In genomic region chr20:37178839-37179670, GRCh38 we compare ENCODE assay signal across 1 cellular context.
A peak's percentile ranks its signal among the peaks of the same experiment; 100 is the strongest.
TF ChIP-seq lines count a peak whose summit lies in the region.

MROH8 (minus strand) TSS chr20:37179548.
RPN2 (plus strand) TSS chr20:37179330; CDS start chr20:37179357, 27 bp downstream.

TF ChIP-seq in HepG2, 621 proteins besides CTCF, POLR2A, EP300 and RAD21 (continued from another document and continues in another):
- peak; percentile 95; the same call in 1 of the 2 replicates for TF ChIP-seq ZGPAT (CRISPR knock-in tag; IDR thresholded peaks at IDR 0.05)
- TF ChIP-seq ETV6 (CRISPR knock-in tag; conservative IDR thresholded peaks at IDR 0.05): peak; percentile 84
- TF ChIP-seq ZBTB7B (CRISPR knock-in tag; IDR thresholded peaks at IDR 0.05): peak; percentile 88
- peak; percentile 44 for TF ChIP-seq GATAD2A (CRISPR knock-in tag; IDR thresholded peaks at IDR 0.05)
- TF ChIP-seq ZNF282 (IDR thresholded peaks at IDR 0.05; ENCODE audit: partially characterized antibody): no peak
- peak; percentile 73; the same call in 1 of the 2 replicates for TF ChIP-seq FOXC1 (CRISPR knock-in tag; IDR thresholded peaks at IDR 0.05; ENCODE audit: borderline replicate concordance)
- TF ChIP-seq, protein P1, sequence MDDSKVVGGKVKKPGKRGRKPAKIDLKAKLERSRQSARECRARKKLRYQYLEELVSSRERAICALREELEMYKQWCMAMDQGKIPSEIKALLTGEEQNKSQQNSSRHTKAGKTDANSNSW (CRISPR knock-in tag; IDR thresholded peaks at IDR 0.05; ENCODE audit: borderline replicate concordance): peak; percentile 87; the same call in 1 of the 2 replicates
- TF ChIP-seq ZNF740 (CRISPR knock-in tag; IDR thresholded peaks at IDR 0.05): peak; percentile 54; the same call in 1 of the 2 replicates
- TF ChIP-seq ISX (CRISPR knock-in tag; conservative IDR thresholded peaks at IDR 0.05): peak; percentile 89; the same call in 1 of the 2 replicates
- no peak for TF ChIP-seq LRRFIP1 (CRISPR knock-in tag; conservative IDR thresholded peaks at IDR 0.05)
- 0 out of 2 replicates have a peak, but pooled peaks have one; percentile 4 for TF ChIP-seq HES4 (CRISPR knock-in tag; IDR thresholded peaks at IDR 0.05; ENCODE audit: borderline replicate concordance)
- TF ChIP-seq ATF4 (CRISPR knock-in tag; IDR thresholded peaks at IDR 0.05): peak in 1 of 2 experiments; percentile 38; a peak in 2 of 4 replicates
- TF ChIP-seq ZNF350 (CRISPR knock-in tag; IDR thresholded peaks at IDR 0.05; ENCODE audit: borderline replicate concordance, low read depth): peak; percentile 89
- TF ChIP-seq ZNF879 (CRISPR knock-in tag; IDR thresholded peaks at IDR 0.05): peak; percentile 96
- TF ChIP-seq, protein P2, sequence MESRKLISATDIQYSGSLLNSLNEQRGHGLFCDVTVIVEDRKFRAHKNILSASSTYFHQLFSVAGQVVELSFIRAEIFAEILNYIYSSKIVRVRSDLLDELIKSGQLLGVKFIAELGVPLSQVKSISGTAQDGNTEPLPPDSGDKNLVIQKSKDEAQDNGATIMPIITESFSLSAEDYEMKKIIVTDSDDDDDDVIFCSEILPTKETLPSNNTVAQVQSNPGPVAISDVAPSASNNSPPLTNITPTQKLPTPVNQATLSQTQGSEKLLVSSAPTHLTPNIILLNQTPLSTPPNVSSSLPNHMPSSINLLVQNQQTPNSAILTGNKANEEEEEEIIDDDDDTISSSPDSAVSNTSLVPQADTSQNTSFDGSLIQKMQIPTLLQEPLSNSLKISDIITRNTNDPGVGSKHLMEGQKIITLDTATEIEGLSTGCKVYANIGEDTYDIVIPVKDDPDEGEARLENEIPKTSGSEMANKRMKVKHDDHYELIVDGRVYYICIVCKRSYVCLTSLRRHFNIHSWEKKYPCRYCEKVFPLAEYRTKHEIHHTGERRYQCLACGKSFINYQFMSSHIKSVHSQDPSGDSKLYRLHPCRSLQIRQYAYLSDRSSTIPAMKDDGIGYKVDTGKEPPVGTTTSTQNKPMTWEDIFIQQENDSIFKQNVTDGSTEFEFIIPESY (CRISPR knock-in tag; IDR thresholded peaks at IDR 0.05): no peak
- TF ChIP-seq, protein P3, sequence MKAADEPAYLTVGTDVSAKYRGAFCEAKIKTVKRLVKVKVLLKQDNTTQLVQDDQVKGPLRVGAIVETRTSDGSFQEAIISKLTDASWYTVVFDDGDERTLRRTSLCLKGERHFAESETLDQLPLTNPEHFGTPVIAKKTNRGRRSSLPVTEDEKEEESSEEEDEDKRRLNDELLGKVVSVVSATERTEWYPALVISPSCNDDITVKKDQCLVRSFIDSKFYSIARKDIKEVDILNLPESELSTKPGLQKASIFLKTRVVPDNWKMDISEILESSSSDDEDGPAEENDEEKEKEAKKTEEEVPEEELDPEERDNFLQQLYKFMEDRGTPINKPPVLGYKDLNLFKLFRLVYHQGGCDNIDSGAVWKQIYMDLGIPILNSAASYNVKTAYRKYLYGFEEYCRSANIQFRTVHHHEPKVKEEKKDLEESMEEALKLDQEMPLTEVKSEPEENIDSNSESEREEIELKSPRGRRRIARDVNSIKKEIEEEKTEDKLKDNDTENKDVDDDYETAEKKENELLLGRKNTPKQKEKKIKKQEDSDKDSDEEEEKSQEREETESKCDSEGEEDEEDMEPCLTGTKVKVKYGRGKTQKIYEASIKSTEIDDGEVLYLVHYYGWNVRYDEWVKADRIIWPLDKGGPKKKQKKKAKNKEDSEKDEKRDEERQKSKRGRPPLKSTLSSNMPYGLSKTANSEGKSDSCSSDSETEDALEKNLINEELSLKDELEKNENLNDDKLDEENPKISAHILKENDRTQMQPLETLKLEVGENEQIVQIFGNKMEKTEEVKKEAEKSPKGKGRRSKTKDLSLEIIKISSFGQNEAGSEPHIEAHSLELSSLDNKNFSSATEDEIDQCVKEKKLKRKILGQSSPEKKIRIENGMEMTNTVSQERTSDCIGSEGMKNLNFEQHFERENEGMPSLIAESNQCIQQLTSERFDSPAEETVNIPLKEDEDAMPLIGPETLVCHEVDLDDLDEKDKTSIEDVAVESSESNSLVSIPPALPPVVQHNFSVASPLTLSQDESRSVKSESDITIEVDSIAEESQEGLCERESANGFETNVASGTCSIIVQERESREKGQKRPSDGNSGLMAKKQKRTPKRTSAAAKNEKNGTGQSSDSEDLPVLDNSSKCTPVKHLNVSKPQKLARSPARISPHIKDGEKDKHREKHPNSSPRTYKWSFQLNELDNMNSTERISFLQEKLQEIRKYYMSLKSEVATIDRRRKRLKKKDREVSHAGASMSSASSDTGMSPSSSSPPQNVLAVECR (CRISPR knock-in tag; IDR thresholded peaks at IDR 0.05; ENCODE audit: borderline replicate concordance): peak; percentile 93
- TF ChIP-seq SIX4 (CRISPR knock-in tag; IDR thresholded peaks at IDR 0.05): peak; percentile 49; the same call in 1 of the 2 replicates
- peak; percentile 76 for TF ChIP-seq ZBTB43 (CRISPR knock-in tag; conservative IDR thresholded peaks at IDR 0.05)
- no peak for TF ChIP-seq NFE2L2 (IDR thresholded peaks at IDR 0.05; ENCODE audit: low read length)
- peak; percentile 83; the same call in 1 of the 2 replicates for TF ChIP-seq SMAD3 (CRISPR knock-in tag; IDR thresholded peaks at IDR 0.05)
- peak; percentile 68; the same call in 1 of the 2 replicates for TF ChIP-seq ZNF30 (CRISPR knock-in tag; IDR thresholded peaks at IDR 0.05)
- TF ChIP-seq FOXM1 (CRISPR knock-in tag; IDR thresholded peaks at IDR 0.05): 0 out of 2 replicates have a peak, but pooled peaks have one; percentile 65
- peak; percentile 20; the same call in 1 of the 2 replicates for TF ChIP-seq MAFF (IDR thresholded peaks at IDR 0.05; ENCODE audit: low read depth, low read length)
- peak; percentile 55; the same call in 1 of the 2 replicates for TF ChIP-seq STAT6 (CRISPR knock-in tag; IDR thresholded peaks at IDR 0.05; ENCODE audit: borderline replicate concordance)
- no peak for TF ChIP-seq GPBP1L1 (CRISPR knock-in tag; IDR thresholded peaks at IDR 0.05)
- peak; percentile 89; the same call in 1 of the 2 replicates for TF ChIP-seq BRCA1 (CRISPR knock-in tag; IDR thresholded peaks at IDR 0.05)
- peak; percentile 58; the same call in 1 of the 2 replicates for TF ChIP-seq NFKBIZ (CRISPR knock-in tag; IDR thresholded peaks at IDR 0.05)
- TF ChIP-seq, protein P4, sequence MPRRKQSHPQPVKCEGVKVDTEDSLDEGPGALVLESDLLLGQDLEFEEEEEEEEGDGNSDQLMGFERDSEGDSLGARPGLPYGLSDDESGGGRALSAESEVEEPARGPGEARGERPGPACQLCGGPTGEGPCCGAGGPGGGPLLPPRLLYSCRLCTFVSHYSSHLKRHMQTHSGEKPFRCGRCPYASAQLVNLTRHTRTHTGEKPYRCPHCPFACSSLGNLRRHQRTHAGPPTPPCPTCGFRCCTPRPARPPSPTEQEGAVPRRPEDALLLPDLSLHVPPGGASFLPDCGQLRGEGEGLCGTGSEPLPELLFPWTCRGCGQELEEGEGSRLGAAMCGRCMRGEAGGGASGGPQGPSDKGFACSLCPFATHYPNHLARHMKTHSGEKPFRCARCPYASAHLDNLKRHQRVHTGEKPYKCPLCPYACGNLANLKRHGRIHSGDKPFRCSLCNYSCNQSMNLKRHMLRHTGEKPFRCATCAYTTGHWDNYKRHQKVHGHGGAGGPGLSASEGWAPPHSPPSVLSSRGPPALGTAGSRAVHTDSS (CRISPR knock-in tag; conservative IDR thresholded peaks at IDR 0.05): peak; percentile 89; the same call in 1 of the 2 replicates
- TF ChIP-seq NCOR1 (IDR thresholded peaks at IDR 0.05; ENCODE audit: borderline replicate concordance, low read length): 0 out of 2 replicates have a peak, but pooled peaks have one; percentile 14
